Comparison of ENCODE assay signal across 20 cellular contexts in genomic region chr9:15498246-15499018, GRCh38.
"Had no signal": no experiment of that assay in that cellular context is flagged by ENCODE, and none has a peak within 500 bp of the region (broad histone marks: within the 10 kb centered on the region; RNA-seq: fewer than 3 reads in every experiment).

No MANE protein-coding gene starts in this region.

- H3K27me3 ChIP-seq: body of pancreas, esophagus squamous epithelium, heart right ventricle, upper lobe of left lung had no signal

- H3K27me3 Mint-ChIP-seq: activated CD8-positive, alpha-beta memory T cell treated with anti-CD3 and anti-CD28 coated beads, Interleukin-2, amount 10 ng/mL, durations not matched to agents 7 days and 5 days; activated naive CD4-positive, alpha-beta T cell treated with anti-CD3 and anti-CD28 coated beads, Interleukin-2, amount 50 U/mL, for 24 hours; effector memory CD8-positive, alpha-beta T cell; memory B cell; naive thymus-derived CD4-positive, alpha-beta T cell had no signal

- DNase-seq: activated CD4-positive, alpha-beta T cell treated with anti-CD3 and anti-CD28 coated beads, Interleukin-2, amount 50 U/mL, for 48 hours; activated CD4-positive, CD25-positive, alpha-beta regulatory T cell treated with anti-CD3 and anti-CD28 coated beads, Interleukin-2, amount 50 U/mL, for 72 hours; activated CD8-positive, alpha-beta memory T cell treated with anti-CD3 and anti-CD28 coated beads, Interleukin-2, amount 10 ng/mL, durations not matched to agents 7 days and 5 days; activated gamma-delta T cell; activated T-cell treated with anti-CD3 and anti-CD28 coated beads, Interleukin-2, amount 50 U/mL, for 4 hours; amygdala; body of pancreas; effector memory CD8-positive, alpha-beta T cell; esophagus squamous epithelium; heart right ventricle; kidney glomerular epithelial cell; left ventricle myocardium superior; naive thymus-derived CD4-positive, alpha-beta T cell; posterior cingulate gyrus; stimulated activated CD4-positive, alpha-beta T cell treated with anti-CD3 and anti-CD28 coated beads, Interleukin-1b, Interleukin-23, amount 100 ng/mL, for 48 hours; stimulated activated CD8-positive, alpha-beta memory T cell treated with anti-CD3 and anti-CD28 coated beads, Interleukin-4, amount 100 ng/mL, for 48 hours; stimulated activated naive CD4-positive, alpha-beta T cell; upper lobe of left lung had no signal

- ATAC-seq: activated CD8-positive, alpha-beta memory T cell treated with anti-CD3 and anti-CD28 coated beads, Interleukin-2, amount 10 ng/mL, durations not matched to agents 7 days and 5 days; activated T-cell treated with anti-CD3 and anti-CD28 coated beads, Interleukin-2, amount 50 U/mL, for 4 hours; body of pancreas; effector memory CD8-positive, alpha-beta T cell; heart right ventricle; left ventricle myocardium superior; naive thymus-derived CD4-positive, alpha-beta T cell had no signal

- H3K4me3 Mint-ChIP-seq: activated CD8-positive, alpha-beta memory T cell treated with anti-CD3 and anti-CD28 coated beads, Interleukin-2, amount 10 ng/mL, durations not matched to agents 7 days and 5 days; activated naive CD4-positive, alpha-beta T cell treated with anti-CD3 and anti-CD28 coated beads, Interleukin-2, amount 50 U/mL, for 24 hours; activated T-cell treated with anti-CD3 and anti-CD28 coated beads, Interleukin-2, amount 50 U/mL, for 4 hours; memory B cell had no signal

- H3K9me3 Mint-ChIP-seq: activated naive CD4-positive, alpha-beta T cell treated with anti-CD3 and anti-CD28 coated beads, Interleukin-2, amount 50 U/mL, for 24 hours; effector memory CD8-positive, alpha-beta T cell; memory B cell had no signal

- H3K27ac ChIP-seq: body of pancreas, esophagus squamous epithelium, heart right ventricle, upper lobe of left lung had no signal

- H3K4me1 ChIP-seq: body of pancreas, esophagus squamous epithelium had no signal

- H3K4me3 ChIP-seq: body of pancreas, esophagus squamous epithelium, heart right ventricle, upper lobe of left lung had no signal

- H3K9me3 ChIP-seq: body of pancreas, esophagus squamous epithelium, heart right ventricle, upper lobe of left lung had no signal

- H3K27ac Mint-ChIP-seq: effector memory CD8-positive, alpha-beta T cell; memory B cell had no signal
